22 cellular contexts compared by ENCODE assay signal in the genomic region with DNA sequence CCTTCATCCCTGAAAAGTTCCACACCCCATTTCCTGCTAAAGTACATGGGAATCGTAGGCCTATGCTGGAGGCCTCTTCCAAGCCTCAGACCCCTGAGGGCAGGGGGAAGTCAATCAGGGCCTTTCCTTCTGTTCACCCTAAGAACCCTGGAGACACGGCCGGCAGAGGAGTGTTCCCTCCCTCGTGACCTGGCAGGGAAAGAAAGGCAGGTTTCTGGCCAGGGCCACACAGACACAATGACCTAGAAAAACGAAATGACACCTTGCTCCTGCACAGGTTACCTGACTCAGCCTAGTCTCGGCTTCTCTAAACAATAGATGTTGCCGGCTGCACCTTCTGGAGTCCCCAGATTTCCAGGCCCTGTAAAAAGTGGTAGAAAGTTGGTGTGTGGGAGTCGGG.
"Had no signal": no experiment of that assay in that cellular context is flagged by ENCODE, and none has a peak within 500 bp of the region (broad histone marks: within the 10 kb centered on the region; RNA-seq: fewer than 3 reads in every experiment).

No MANE protein-coding gene starts in this region.

- H3K4me1 Mint-ChIP-seq: naive thymus-derived CD8-positive, alpha-beta T cell; stimulated activated effector memory CD8-positive, alpha-beta T cell treated with anti-CD3 and anti-CD28 coated beads, Interleukin-12 subunit alpha, Interleukin-12 subunit beta, amount 100 ng/mL, for 72 hours; stimulated activated naive B cell treated with anti-CD40 and anti-IgM and Interleukin-4, amounts not matched to agents 10 μg/mL and 1 μg/mL and 100 μg/mL, for 72 hours had no signal

- ATAC-seq: naive thymus-derived CD8-positive, alpha-beta T cell; natural killer cell treated with Interleukin-12 subunit alpha and Interleukin-12 subunit beta and Interleukin-15 and Interleukin-18, amount 100 ng/mL, for 72 hours; pancreas; psoas muscle; right cardiac atrium; right lobe of liver; stimulated activated effector memory CD8-positive, alpha-beta T cell treated with anti-CD3 and anti-CD28 coated beads, Interleukin-12 subunit alpha, Interleukin-12 subunit beta, amount 100 ng/mL, for 72 hours; stimulated activated naive B cell treated with anti-CD40 and anti-IgM and Interleukin-4, amounts not matched to agents 10 μg/mL and 1 μg/mL and 100 μg/mL, for 72 hours had no signal

- H3K9me3 Mint-ChIP-seq: neural progenitor cell; stimulated activated effector memory CD8-positive, alpha-beta T cell treated with anti-CD3 and anti-CD28 coated beads, Interleukin-12 subunit alpha, Interleukin-12 subunit beta, amount 100 ng/mL, for 72 hours; stimulated activated naive B cell treated with anti-CD40 and anti-IgM and Interleukin-4, amounts not matched to agents 10 μg/mL and 1 μg/mL and 100 μg/mL, for 72 hours; stimulated activated naive CD8-positive, alpha-beta T cell treated with anti-CD3 and anti-CD28 coated beads, Interleukin-15, Interleukin-2, amounts not matched to agents 100 ng/mL and 50 ng/mL, for 24 hours had no signal

- H3K36me3 Mint-ChIP-seq: naive thymus-derived CD8-positive, alpha-beta T cell; natural killer cell treated with Interleukin-12 subunit alpha and Interleukin-12 subunit beta and Interleukin-15 and Interleukin-18, amount 100 ng/mL, for 72 hours; neural progenitor cell; stimulated activated effector memory CD8-positive, alpha-beta T cell treated with anti-CD3 and anti-CD28 coated beads, Interleukin-12 subunit alpha, Interleukin-12 subunit beta, amount 100 ng/mL, for 72 hours; stimulated activated naive B cell treated with anti-CD40 and anti-IgM and Interleukin-4, amounts not matched to agents 10 μg/mL and 1 μg/mL and 100 μg/mL, for 72 hours had no signal

- H3K27ac Mint-ChIP-seq: naive thymus-derived CD8-positive, alpha-beta T cell; natural killer cell treated with Interleukin-12 subunit alpha and Interleukin-12 subunit beta and Interleukin-15 and Interleukin-18, amount 100 ng/mL, for 72 hours; neural progenitor cell; stimulated activated effector memory CD8-positive, alpha-beta T cell treated with anti-CD3 and anti-CD28 coated beads, Interleukin-12 subunit alpha, Interleukin-12 subunit beta, amount 100 ng/mL, for 72 hours; stimulated activated naive B cell treated with anti-CD40 and anti-IgM and Interleukin-4, amounts not matched to agents 10 μg/mL and 1 μg/mL and 100 μg/mL, for 72 hours; stimulated activated naive CD8-positive, alpha-beta T cell treated with anti-CD3 and anti-CD28 coated beads, Interleukin-15, Interleukin-2, amounts not matched to agents 100 ng/mL and 50 ng/mL, for 24 hours had no signal

- H3K4me3 Mint-ChIP-seq: naive thymus-derived CD8-positive, alpha-beta T cell; natural killer cell treated with Interleukin-12 subunit alpha and Interleukin-12 subunit beta and Interleukin-15 and Interleukin-18, amount 100 ng/mL, for 72 hours; neural progenitor cell; stimulated activated effector memory CD8-positive, alpha-beta T cell treated with anti-CD3 and anti-CD28 coated beads, Interleukin-12 subunit alpha, Interleukin-12 subunit beta, amount 100 ng/mL, for 72 hours; stimulated activated naive B cell treated with anti-CD40 and anti-IgM and Interleukin-4, amounts not matched to agents 10 μg/mL and 1 μg/mL and 100 μg/mL, for 72 hours; stimulated activated naive CD8-positive, alpha-beta T cell treated with anti-CD3 and anti-CD28 coated beads, Interleukin-15, Interleukin-2, amounts not matched to agents 100 ng/mL and 50 ng/mL, for 24 hours had no signal

- H3K27me3 Mint-ChIP-seq: stimulated activated naive B cell treated with anti-CD40 and anti-IgM and Interleukin-4, amounts not matched to agents 10 μg/mL and 1 μg/mL and 100 μg/mL, for 72 hours had no signal

- DNase-seq: naive thymus-derived CD8-positive, alpha-beta T cell; nucleus accumbens; pancreas; psoas muscle; right cardiac atrium; right lobe of liver; sigmoid colon; small intestine; stimulated activated CD4-positive, alpha-beta T cell treated with anti-CD3 and anti-CD28 coated beads, Interleukin-15, amount 100 ng/mL, for 24 hours; stimulated activated CD4-positive, alpha-beta T cell treated with anti-CD3 and anti-CD28 coated beads, Interleukin-2, amount 100 ng/mL, for 24 hours; stimulated activated CD4-positive, alpha-beta T cell treated with anti-CD3 and anti-CD28 coated beads, Interleukin-2, amount 100 ng/mL, for 48 hours; stimulated activated CD4-positive, alpha-beta T cell treated with anti-CD3 and anti-CD28 coated beads, Interleukin-4, amount 100 ng/mL, for 24 hours; stimulated activated naive B cell treated with anti-CD40 and anti-IgM and Interleukin-4, amounts not matched to agents 10 μg/mL and 1 μg/mL and 100 μg/mL, for 72 hours; stimulated activated naive CD4-positive, alpha-beta T cell treated with Interleukin-2 at 50 U/mL for 16 hours; stomach; thyroid gland; trophoblast cell; upper lobe of left lung had no signal
